In the genomic region with DNA sequence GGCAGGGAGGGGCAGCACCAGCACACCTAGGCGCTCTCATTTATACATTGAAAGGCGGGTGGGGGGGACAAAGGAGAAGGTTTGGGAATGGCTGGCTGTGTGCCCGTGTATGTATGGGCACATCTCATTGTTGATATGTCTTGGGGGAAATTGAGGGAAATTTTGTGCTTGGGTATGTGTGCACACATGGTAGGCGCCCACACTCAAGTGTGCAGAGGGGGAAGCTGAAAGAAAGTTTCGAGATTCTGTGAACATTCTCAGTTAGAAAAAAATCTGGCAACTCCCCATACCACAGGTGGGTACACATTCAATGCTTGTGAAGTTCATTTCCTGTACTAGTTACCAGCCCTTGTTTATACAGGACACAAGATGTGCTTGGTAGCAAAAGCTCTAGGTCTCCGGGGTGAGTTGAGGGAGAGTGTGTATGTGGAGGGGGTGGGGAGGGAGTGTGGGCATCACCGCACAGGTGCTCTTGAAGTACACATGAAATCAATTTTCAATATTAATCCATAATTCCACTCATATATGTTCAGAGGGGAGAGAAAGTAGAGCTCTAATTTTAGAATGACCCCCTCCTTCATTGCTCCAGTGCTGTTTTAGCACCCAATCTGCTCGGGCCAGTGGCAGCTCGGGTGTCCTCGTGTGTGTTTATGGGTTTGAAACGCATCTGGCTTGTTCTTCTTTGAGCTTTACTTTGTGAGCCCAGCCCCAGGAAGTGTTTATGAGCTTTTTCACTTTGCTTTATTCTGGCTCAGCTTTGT, we compare ENCODE assay signal across 8 cellular contexts.
A peak's percentile ranks its signal among the peaks of the same experiment; 100 is the strongest.
DNase-seq lines count a peak whose midpoint lies in the region; ATAC-seq and TF ChIP-seq lines count a peak whose summit lies in the region.

No MANE protein-coding gene starts in this region.

- H3K9me3 ChIP-seq in mucosa of rectum (ENCODE audit: control insufficient read depth in 2 of 2, low read length in 2 of 2): no peaks in the 10 kb centered on the region
- H3K9me3 ChIP-seq in tibial nerve: no peaks in the 10 kb centered on the region

- WGBS in tibial nerve, 2 donors: 77 to 83% methylated on average over 11 of the region's 11 CpGs

- H3K4me1 ChIP-seq in mucosa of rectum (ENCODE audit: control insufficient read depth in 2 of 2, insufficient read depth in 2 of 2, low read length in 2 of 2): peaks cover under 1 to 21% of the 10 kb centered on the region in 2 donors
- H3K4me1 ChIP-seq in tibial nerve: peaks cover 0 to 49% (median 20%) of the 10 kb centered on the region in 4 donors

- no peaks in the 10 kb centered on the region for H3K36me3 ChIP-seq in mucosa of rectum (ENCODE audit: control insufficient read depth in 2 of 2, insufficient read depth in 2 of 2, low read length in 2 of 2)
- no peaks in the 10 kb centered on the region for H3K36me3 ChIP-seq in tibial nerve

- H3K27me3 ChIP-seq in mucosa of rectum (ENCODE audit: control insufficient read depth in 2 of 2, insufficient read depth in 2 of 2, low read length in 2 of 2) (no peaks in the 10 kb centered on the region), tibial nerve (no peaks in the 10 kb centered on the region)

- no peak for DNase-seq in activated T-cell treated with anti-CD3 and anti-CD28 coated beads, Interleukin-2, amount 50 U/mL, for 4 hours
- DNase-seq in tibial nerve (ENCODE audit: low spot score in 2 of 2): no peak
- no peak for DNase-seq in SHP77 treated with DMSO at 0.1 percent for 48 hours (lab: John Stamatoyannopoulos, UW)
- DNase-seq in GM19240 (ENCODE audit: insufficient read length, low spot score): no peak

- no peak for TF ChIP-seq POLR2A in tibial nerve (IDR thresholded peaks at IDR 0.05)

- H3K4me3 ChIP-seq in mucosa of rectum (ENCODE audit: low read length in 2 of 2): no peak overlapping the region
- H3K4me3 ChIP-seq in tibial nerve: no peak overlapping the region

- peak overlapping the region; percentile 32 for H3K4me3 Mint-ChIP-seq in activated T-cell treated with anti-CD3 and anti-CD28 coated beads, Interleukin-2, amount 50 U/mL, for 4 hours

- H3K27me3 Mint-ChIP-seq in activated T-cell treated with anti-CD3 and anti-CD28 coated beads, Interleukin-2, amount 50 U/mL, for 4 hours (ENCODE audit: low read depth): no peaks in the 10 kb centered on the region

- ATAC-seq in GM18909 (IDR thresholded peaks at IDR 0.05; ENCODE audit: poor library complexity, unreplicated experiment) (peak; percentile 76), HG02973 (IDR thresholded peaks at IDR 0.05; ENCODE audit: unreplicated experiment) (peak; percentile 65), HG03039 (IDR thresholded peaks at IDR 0.05; ENCODE audit: unreplicated experiment) (no peak)
- peak; percentile 67 to 78 for ATAC-seq in activated T-cell treated with anti-CD3 and anti-CD28 coated beads, Interleukin-2, amount 50 U/mL, for 4 hours

- H3K4me1 Mint-ChIP-seq in activated T-cell treated with anti-CD3 and anti-CD28 coated beads, Interleukin-2, amount 50 U/mL, for 4 hours (ENCODE audit: low read depth): peaks cover 71% of the 10 kb centered on the region

- no peak for TF ChIP-seq CTCF in tibial nerve (IDR thresholded peaks at IDR 0.05)

- no peaks in the 10 kb centered on the region for H3K9me3 Mint-ChIP-seq in activated T-cell treated with anti-CD3 and anti-CD28 coated beads, Interleukin-2, amount 50 U/mL, for 4 hours

- no peak overlapping the region for H3K9ac ChIP-seq in mucosa of rectum (ENCODE audit: low read depth in 1 of 2, low read length in 2 of 2)

- no peaks in the 10 kb centered on the region for H3K36me3 Mint-ChIP-seq in activated T-cell treated with anti-CD3 and anti-CD28 coated beads, Interleukin-2, amount 50 U/mL, for 4 hours (ENCODE audit: insufficient read depth)

- TF ChIP-seq EP300 in tibial nerve (IDR thresholded peaks at IDR 0.05): no peak

- H3K27ac ChIP-seq in mucosa of rectum (ENCODE audit: low read depth in 2 of 2, low read length in 2 of 2) (peak overlapping the region; percentile 46 to 70), tibial nerve (peak overlapping the region in 1 of 4 donors; percentile 67)
